ENCODE assay signal across 25 cellular contexts in genomic region chr1:155671750-155672149, GRCh38. TPM values are rescaled to one million over a fixed set of nuclear protein-coding genes. Genes with fewer than 3 reads are reported as not detected.
DNase-seq lines count a peak whose midpoint lies in the region; ATAC-seq, FAIRE-seq and TF ChIP-seq lines count a peak whose summit lies in the region.
"Had no signal": no experiment of that assay in that cellular context is flagged by ENCODE, and none has a peak within 500 bp of the region (broad histone marks: within the 10 kb centered on the region; RNA-seq: fewer than 3 reads in every experiment).

No MANE protein-coding gene starts in this region.

- TF ChIP-seq RAD21 in HepG2 (CRISPR knock-in tag; IDR thresholded peaks at IDR 0.05) (no peak), GM12878 (IDR thresholded peaks at IDR 0.05; ENCODE audit: insufficient read depth, low read depth, low read length) (no peak)

- H3K9ac ChIP-seq in HepG2 (ENCODE audit: insufficient read depth, low read depth, low read length) (no peak overlapping the region), GM12878 (ENCODE audit: control insufficient read depth, insufficient read depth, low read length) (no peak overlapping the region)
- H3K9ac ChIP-seq: BLaER1 treated with 17β-estradiol and CSF1 and Interleukin-3, amounts not matched to agents 10 nM and 100 nM had no signal

- TF ChIP-seq CTCF in HepG2 (CRISPR knock-in tag; IDR thresholded peaks at IDR 0.05) (no peak), right lobe of liver (IDR thresholded peaks at IDR 0.05) (no peak), GM12878 (IDR thresholded peaks at IDR 0.05 in 2 of 3, conservative IDR thresholded peaks at IDR 0.05 in 1 of 3; ENCODE audit: control insufficient read depth in 2 of 3, extremely low read depth in 1 of 3, insufficient read depth in 1 of 3, low read depth in 3 of 3, low read length in 3 of 3) (no peak), nephron progenitor cell (IDR thresholded peaks at IDR 0.05) (no peak), esophagus muscularis mucosa (IDR thresholded peaks at IDR 0.05) (no peak)

- no peak overlapping the region for H3K4me2 ChIP-seq in HepG2 (ENCODE audit: low read depth, low read length)
- no peak overlapping the region for H3K4me2 ChIP-seq in GM12878 (ENCODE audit: control insufficient read depth, insufficient read depth)
- H3K4me2 ChIP-seq: BLaER1 treated with 17β-estradiol and CSF1 and Interleukin-3, amounts not matched to agents 10 nM and 100 nM had no signal

- FAIRE-seq in HepG2 (lab: Jason Lieb, UNC), result no peak
- FAIRE-seq in GM12878 (lab: Jason Lieb, UNC), result no peak
- FAIRE-seq: A204.1, G401.6, GM19239 had no signal

- peaks cover 0 to 2% of the 10 kb centered on the region in 2 donors for H3K4me1 Mint-ChIP-seq in effector memory CD8-positive, alpha-beta T cell (ENCODE audit: low read depth in 2 of 2)
- peaks cover 27% of the 10 kb centered on the region for H3K4me1 Mint-ChIP-seq in nephron progenitor cell
- H3K4me1 Mint-ChIP-seq: CD8-positive, alpha-beta memory T cell had no signal

- intact Hi-C loops in HepG2 (cut with micrococcal nuclease; ENCODE audit: unreplicated experiment) (no loop called here), right lobe of liver (cut with DNase I) (no loop called here), GM12878 (cut with micrococcal nuclease; ENCODE audit: unreplicated experiment) (no loop called here), posterior cingulate gyrus (cut with DNase I) (no loop called here), esophagus muscularis mucosa (cut with DNase I) (no loop called here)

- in situ Hi-C loops in HepG2 (cut with HindIII; ENCODE audit: extremely low pct_ligation_motif_present, low pct_unique_long_range_greater_than_20kb), result no loop called here
- in situ Hi-C loops in GM12878 (cut with MboI), result no loop called here

- CTCF ChIA-PET in HepG2 (lab: Yijun Ruan, JAX; ENCODE audit: low intra/inter-chr PET ratio, low total read pairs) (no interaction called here), GM12878 (lab: Yijun Ruan, JAX) (no interaction called here)

- ATAC-seq in HepG2 (no peak), right lobe of liver (no peak), GM12878 (no peak)
- ATAC-seq in effector memory CD8-positive, alpha-beta T cell (replicated peaks), result no peak

- H3K36me3 Mint-ChIP-seq in effector memory CD8-positive, alpha-beta T cell (ENCODE audit: insufficient read depth), result peaks cover 94% of the 10 kb centered on the region
- H3K36me3 Mint-ChIP-seq in nephron progenitor cell (ENCODE audit: low read depth), result peaks cover 86% of the 10 kb centered on the region

- peak overlapping the region; percentile 45 to 73 for H3K27ac Mint-ChIP-seq in effector memory CD8-positive, alpha-beta T cell
- peak overlapping the region; percentile 47 for H3K27ac Mint-ChIP-seq in nephron progenitor cell
- H3K27ac Mint-ChIP-seq: CD4-positive, alpha-beta T cell had no signal

- SMC1A ChIA-PET in GM12878 (lab: Charles Lee; ENCODE audit: uncharacterized antibody, unreplicated experiment), result interaction anchor here (1.0 to 1.4 kb wide), 2 partner anchors 9 to 13 kb away, joined by 3 to 4 read pairs; no protein-coding TSS in a partner anchor

- H3K4me3 Mint-ChIP-seq in effector memory CD8-positive, alpha-beta T cell, result no peak overlapping the region
- no peak overlapping the region for H3K4me3 Mint-ChIP-seq in nephron progenitor cell
- H3K4me3 Mint-ChIP-seq: CD14-positive monocyte; CD4-positive, alpha-beta T cell had no signal

- H3K27me3 ChIP-seq in HepG2 (ENCODE audit: control insufficient read depth in 1 of 2, insufficient read depth in 2 of 2, low read length in 2 of 2) (no peaks in the 10 kb centered on the region), right lobe of liver (no peaks in the 10 kb centered on the region), GM12878 (replicated peaks in 1 of 2; ENCODE audit: control insufficient read depth in 2 of 2, insufficient read depth in 2 of 2, low read length in 1 of 2) (no peaks in the 10 kb centered on the region), esophagus muscularis mucosa (no peaks in the 10 kb centered on the region)
- H3K27me3 ChIP-seq: BE2C; BLaER1 treated with 17β-estradiol and CSF1 and Interleukin-3, amounts not matched to agents 10 nM and 100 nM had no signal

- BruUV-seq in HepG2 (replicated peaks; lab: Mats Ljungman, UMichigan) (TSS peak; percentile 41), GM12878 (replicated peaks; lab: Mats Ljungman, UMichigan) (TSS peak; percentile 25)

- H3K9me3 ChIP-seq in HepG2 (ENCODE audit: low read length) (no peaks in the 10 kb centered on the region), right lobe of liver (no peaks in the 10 kb centered on the region), GM12878 (replicated peaks; ENCODE audit: control insufficient read depth, insufficient read depth, low read length) (no peaks in the 10 kb centered on the region), esophagus muscularis mucosa (no peaks in the 10 kb centered on the region)
- H3K9me3 ChIP-seq: BE2C; BLaER1 treated with 17β-estradiol and CSF1 and Interleukin-3, amounts not matched to agents 10 nM and 100 nM had no signal

- H2AFZ ChIP-seq in HepG2 (ENCODE audit: low read length) (no peak overlapping the region), GM12878 (ENCODE audit: control insufficient read depth, low read depth, low read length) (no peak overlapping the region)

- H3K27me3 Mint-ChIP-seq in effector memory CD8-positive, alpha-beta T cell, result no peaks in the 10 kb centered on the region
- no peaks in the 10 kb centered on the region for H3K27me3 Mint-ChIP-seq in nephron progenitor cell (ENCODE audit: low read depth, poor library complexity)
- H3K27me3 Mint-ChIP-seq: CD4-positive, alpha-beta T cell; CD8-positive, alpha-beta memory T cell had no signal

- H3K36me3 ChIP-seq in HepG2 (replicated peaks in 1 of 2; ENCODE audit: control insufficient read depth in 1 of 2, insufficient read depth in 2 of 2, low read length in 2 of 2) (peaks cover 26 to 79% of the 10 kb centered on the region in 2 experiments), right lobe of liver (peaks cover 4 to 86% (median 46%) of the 10 kb centered on the region in 4 donors), GM12878 (ENCODE audit: control insufficient read depth in 2 of 2, insufficient read depth in 2 of 2, low read length in 1 of 2) (peaks cover 12 to 47% of the 10 kb centered on the region in 2 experiments), esophagus muscularis mucosa (peaks cover 87 to 100% (median 95%) of the 10 kb centered on the region in 4 donors)

- no peaks in the 10 kb centered on the region for H3K4me1 ChIP-seq in HepG2 (ENCODE audit: insufficient read depth, low read length)
- H3K4me1 ChIP-seq in right lobe of liver, result peaks cover 0 to 7% (median 0%) of the 10 kb centered on the region in 4 donors
- H3K4me1 ChIP-seq in GM12878 (ENCODE audit: control insufficient read depth, insufficient read depth, low read length), result no peaks in the 10 kb centered on the region
- H3K4me1 ChIP-seq in esophagus muscularis mucosa, result no peaks in the 10 kb centered on the region
- H3K4me1 ChIP-seq: BE2C had no signal

- TF ChIP-seq EP300 in HepG2 (IDR thresholded peaks at IDR 0.05; ENCODE audit: low read depth in 2 of 2, low read length in 2 of 2) (no peak), HepG2 (CRISPR knock-in tag; IDR thresholded peaks at IDR 0.05; ENCODE audit: borderline replicate concordance) (no peak), GM12878 (IDR thresholded peaks at IDR 0.05; ENCODE audit: borderline replicate concordance in 1 of 2, control insufficient read depth in 1 of 2, low read depth in 2 of 2, low read length in 2 of 2) (no peak), esophagus muscularis mucosa (IDR thresholded peaks at IDR 0.05) (no peak)

- POLR2A ChIA-PET in HepG2 (lab: Yijun Ruan, JAX) (no interaction called here), GM12878 (lab: Charles Lee) (interaction anchor here (0.7 kb wide), 1 partner anchor 310 kb away, joined by 4 read pairs; no protein-coding TSS in a partner anchor)

- H4K20me1 ChIP-seq in HepG2 (ENCODE audit: insufficient read depth, low read length) (no peaks in the 10 kb centered on the region), GM12878 (ENCODE audit: control insufficient read depth, insufficient read depth) (peaks cover 3% of the 10 kb centered on the region; the same call in 1 of the 2 replicates)

- H3K27ac ChIP-seq in HepG2 (ENCODE audit: extremely low read length, insufficient read depth, low read length), result no peak overlapping the region
- H3K27ac ChIP-seq in right lobe of liver, result no peak overlapping the region
- H3K27ac ChIP-seq in GM12878 (ENCODE audit: control insufficient read depth, insufficient read depth), result no peak overlapping the region
- no peak overlapping the region for H3K27ac ChIP-seq in esophagus muscularis mucosa (replicated peaks in 1 of 4)
- H3K27ac ChIP-seq: 22Rv1; BLaER1 treated with 17β-estradiol and CSF1 and Interleukin-3, amounts not matched to agents 10 nM and 100 nM had no signal

- TF ChIP-seq POLR2A in HepG2 (IDR thresholded peaks at IDR 0.05; ENCODE audit: insufficient read depth in 1 of 2, low read depth in 2 of 2, low read length in 2 of 2) (no peak), right lobe of liver (IDR thresholded peaks at IDR 0.05) (no peak), GM12878 (IDR thresholded peaks at IDR 0.05; ENCODE audit: low read depth, low read length) (no peak), esophagus muscularis mucosa (IDR thresholded peaks at IDR 0.05; ENCODE audit: low read depth) (no peak)

- H3K79me2 ChIP-seq in HepG2 (ENCODE audit: insufficient read depth, low read length) (no peaks in the 10 kb centered on the region), GM12878 (ENCODE audit: control insufficient read depth, insufficient read depth, low read length) (no peaks in the 10 kb centered on the region)

- RAD21 ChIA-PET in GM12878 (lab: Charles Lee; ENCODE audit: unreplicated experiment), result no interaction called here

- WGBS in HepG2 (ENCODE audit: low lambda C conversion rate), result 92% methylated on average over 4 of the region's 4 CpGs
- 59% methylated on average over 4 of the region's 4 CpGs for WGBS in right lobe of liver (ENCODE audit: insufficient coverage, low coverage, low lambda C conversion rate, missing lambda C conversion rate)
- WGBS in GM12878 (ENCODE audit: insufficient coverage, insufficient replicate concordance, low lambda C conversion rate, missing lambda C conversion rate), result 94% methylated on average over 4 of the region's 4 CpGs
- 90% methylated on average over 4 of the region's 4 CpGs for WGBS in esophagus muscularis mucosa

- H3K4me3 ChIP-seq in HepG2 (replicated peaks in 1 of 3; ENCODE audit: insufficient read depth in 1 of 3, low read depth in 2 of 3, low read length in 3 of 3), result no peak overlapping the region
- H3K4me3 ChIP-seq in right lobe of liver, result no peak overlapping the region
- no peak overlapping the region for H3K4me3 ChIP-seq in GM12878
- no peak overlapping the region for H3K4me3 ChIP-seq in esophagus muscularis mucosa
- H3K4me3 ChIP-seq: BLaER1 treated with 17β-estradiol and CSF1 and Interleukin-3, amounts not matched to agents 10 nM and 100 nM had no signal

- DNase-seq in HepG2 (ENCODE audit: low spot score) (no peak), right lobe of liver (no peak), GM12878 (ENCODE audit: low read depth, low spot score) (no peak), nephron progenitor cell (no peak), posterior cingulate gyrus (no peak), esophagus muscularis mucosa (ENCODE audit: extremely low spot score) (no peak), HPDE6-E6E7 (ENCODE audit: extremely low spot score) (no peak)
- no peak for DNase-seq in effector memory CD8-positive, alpha-beta T cell
- DNase-seq: ACHN; AML-193; BE2C; CD4-positive, alpha-beta T cell; CD8-positive, alpha-beta memory T cell; DMS 273 treated with DMSO at 0.1 percent for 48 hours; DMS53; DMS79 treated with DMSO at 0.1 percent for 48 hours; GOT3; H7; HCEC 1CT had no signal

- H3K9me3 Mint-ChIP-seq in effector memory CD8-positive, alpha-beta T cell, result no peaks in the 10 kb centered on the region
- no peaks in the 10 kb centered on the region for H3K9me3 Mint-ChIP-seq in nephron progenitor cell
- H3K9me3 Mint-ChIP-seq: CD14-positive monocyte; CD4-positive, alpha-beta T cell; CD8-positive, alpha-beta memory T cell had no signal

RNA-seq across cellular contexts. Expression of gene YY1AP1, which starts 16.8 kb away (rescaled TPM):
- total RNA-seq in HepG2 (2016; rRNA removed; fragmentation: Illumina TruSeq; extraction: Trizol) (28.5 and 33.9 TPM in 2 replicates), right lobe of liver (10 to 100 TPM; 24.3 to 37.2 (median 28.9) TPM), GM12878 (2014; rRNA removed) (34.6 and 36.7 TPM in 2 replicates), GM12878 (2014; rRNA removed; fragmentation: Illumina TruSeq; extraction: Trizol) (37.8 and 38.4 TPM in 2 replicates), GM12878 (2021) (51.4 and 52.3 TPM in 2 replicates), esophagus muscularis mucosa (100 to 1,000 TPM; 136 to 164 (median 144) TPM)
- total RNA-seq in HepG2 (2016; cell fraction: cytosol; rRNA removed; fragmentation: Illumina TruSeq; extraction: Trizol; ENCODE audit: low read depth), result 158 and 165 TPM in 2 replicates
- total RNA-seq in HepG2 (2016; cell fraction: insoluble cytoplasmic fraction; rRNA removed; fragmentation: Illumina TruSeq; extraction: Trizol), result 27.8 and 28.0 TPM in 2 replicates
- total RNA-seq in HepG2 (2016; cell fraction: membrane; rRNA removed; fragmentation: Illumina TruSeq; extraction: Trizol), result 38.7 and 52.1 TPM in 2 replicates
- total RNA-seq in HepG2 (2016; cell fraction: nucleus; rRNA removed; fragmentation: Illumina TruSeq; extraction: Trizol), result 24.4 and 25.8 TPM in 2 replicates
- polyA plus RNA-seq in HepG2 (2011; rRNA removed) (58.3 and 69.4 TPM in 2 replicates), GM12878 (2011; rRNA removed) (112 and 118 TPM in 2 replicates), GM12878 (2014; fragmentation: Illumina TruSeq; extraction: Trizol) (76.1 and 90.7 TPM in 2 replicates), GM12878 (2014; fragmentation: Nextera tagmentation; extraction: Ambion mirVana) (10 to 100 TPM; 13.2 to 23.7 TPM), GM12878 (2014; rRNA removed) (50.8 and 51.3 TPM in 2 replicates), GM12878 (2016; fragmentation: Nextera tagmentation; extraction: Ambion mirVana) (10 to 100 TPM; 39.3 to 41.8 TPM)
- polyA plus RNA-seq in HepG2 (2011; cell fraction: cytosol; rRNA removed), result 44.0 and 71.4 TPM in 2 replicates
- polyA plus RNA-seq in HepG2 (2011; cell fraction: nucleus; rRNA removed), result 54.4 and 59.2 TPM in 2 replicates
- 28.7 and 30.1 TPM in 2 replicates for polyA plus RNA-seq in HepG2 (2012)
- 6.7 and 6.8 TPM in 2 replicates for polyA plus RNA-seq in HepG2 (2016; cell fraction: cytosol; fragmentation: Illumina TruSeq; extraction: Trizol; ENCODE audit: low read depth)
- 43.4 and 51.4 TPM in 2 replicates for polyA plus RNA-seq in HepG2 (2016; cell fraction: insoluble cytoplasmic fraction; fragmentation: Illumina TruSeq; extraction: Trizol; ENCODE audit: low read depth)
- polyA plus RNA-seq in HepG2 (2016; cell fraction: membrane; fragmentation: Illumina TruSeq; extraction: Trizol; ENCODE audit: low read depth), result 18.2 and 18.4 TPM in 2 replicates
- 64.0 and 67.4 TPM in 2 replicates for polyA plus RNA-seq in HepG2 (2016; cell fraction: nucleus; fragmentation: Illumina TruSeq; extraction: Trizol; ENCODE audit: insufficient read depth, low read depth)
- polyA minus RNA-seq in HepG2 (2011; rRNA and poly(A)+ RNA removed; ENCODE audit: low replicate concordance), result 40.5 and 74.2 TPM in 2 replicates
- 25.3 and 29.9 TPM in 2 replicates for polyA minus RNA-seq in HepG2 (2011; cell fraction: cytosol; rRNA and poly(A)+ RNA removed)
- polyA minus RNA-seq in HepG2 (2011; cell fraction: nucleus; rRNA and poly(A)+ RNA removed), result 33.9 and 68.1 TPM in 2 replicates
- 114 and 137 TPM in 2 replicates for total RNA-seq in GM12878 (2013; cell fraction: nucleolus; rRNA removed)
- 42.5 TPM for polyA plus RNA-seq in GM12878 (2011; ENCODE audit: low read depth)
- 89.8 and 106 TPM in 2 replicates for polyA plus RNA-seq in GM12878 (2011; cell fraction: cytosol; rRNA removed)
- polyA plus RNA-seq in GM12878 (2011; cell fraction: nucleus; rRNA removed), result 87.6 and 105 TPM in 2 replicates
- polyA plus RNA-seq in GM12878 (2012), result 45.2 and 52.5 TPM in 2 replicates
- 92.4 and 144 TPM in 2 replicates for polyA minus RNA-seq in GM12878 (2011; rRNA and poly(A)+ RNA removed)
- 32.6 and 38.9 TPM in 2 replicates for polyA minus RNA-seq in GM12878 (2011; cell fraction: cytosol; rRNA and poly(A)+ RNA removed)
- 24.2 and 32.8 TPM in 2 replicates for polyA minus RNA-seq in GM12878 (2011; cell fraction: nucleus; rRNA and poly(A)+ RNA removed)

RNA-seq across cellular contexts. Expression of gene DAP3, which starts 17.1 kb away (rescaled TPM):
- total RNA-seq in HepG2 (2016; rRNA removed; fragmentation: Illumina TruSeq; extraction: Trizol) (133 and 153 TPM in 2 replicates), right lobe of liver (100 to 1,000 TPM in 2 of 6 experiments, 10 to 100 TPM in 4; 53.9 to 136 (median 65.7) TPM), GM12878 (2014; rRNA removed) (60.0 and 61.3 TPM in 2 replicates), GM12878 (2014; rRNA removed; fragmentation: Illumina TruSeq; extraction: Trizol) (116 and 125 TPM in 2 replicates), GM12878 (2021) (127 TPM in 2 replicates), esophagus muscularis mucosa (100 to 1,000 TPM in 1 of 4 donors, 10 to 100 TPM in 3; 73.5 to 131 (median 87.9) TPM)
- 76.4 and 78.3 TPM in 2 replicates for total RNA-seq in HepG2 (2016; cell fraction: cytosol; rRNA removed; fragmentation: Illumina TruSeq; extraction: Trizol; ENCODE audit: low read depth)
- 131 and 149 TPM in 2 replicates for total RNA-seq in HepG2 (2016; cell fraction: insoluble cytoplasmic fraction; rRNA removed; fragmentation: Illumina TruSeq; extraction: Trizol)
- 125 and 128 TPM in 2 replicates for total RNA-seq in HepG2 (2016; cell fraction: membrane; rRNA removed; fragmentation: Illumina TruSeq; extraction: Trizol)
- total RNA-seq in HepG2 (2016; cell fraction: nucleus; rRNA removed; fragmentation: Illumina TruSeq; extraction: Trizol), result 85.3 and 87.5 TPM in 2 replicates
- polyA plus RNA-seq in HepG2 (2011; rRNA removed) (123 and 129 TPM in 2 replicates), GM12878 (2011; rRNA removed) (223 and 228 TPM in 2 replicates), GM12878 (2014; fragmentation: Illumina TruSeq; extraction: Trizol) (184 and 197 TPM in 2 replicates), GM12878 (2014; fragmentation: Nextera tagmentation; extraction: Ambion mirVana) (100 to 1,000 TPM; 149 to 175 TPM), GM12878 (2014; rRNA removed) (154 and 160 TPM in 2 replicates), GM12878 (2016; fragmentation: Nextera tagmentation; extraction: Ambion mirVana) (100 to 1,000 TPM; 117 to 128 TPM)
- polyA plus RNA-seq in HepG2 (2011; cell fraction: cytosol; rRNA removed), result 110 and 124 TPM in 2 replicates
- 81.2 and 89.4 TPM in 2 replicates for polyA plus RNA-seq in HepG2 (2011; cell fraction: nucleus; rRNA removed)
- 102 and 105 TPM in 2 replicates for polyA plus RNA-seq in HepG2 (2012)
- polyA plus RNA-seq in HepG2 (2016; cell fraction: cytosol; fragmentation: Illumina TruSeq; extraction: Trizol; ENCODE audit: low read depth), result 74.8 and 88.6 TPM in 2 replicates
- 170 TPM in 2 replicates for polyA plus RNA-seq in HepG2 (2016; cell fraction: insoluble cytoplasmic fraction; fragmentation: Illumina TruSeq; extraction: Trizol; ENCODE audit: low read depth)
- polyA plus RNA-seq in HepG2 (2016; cell fraction: membrane; fragmentation: Illumina TruSeq; extraction: Trizol; ENCODE audit: low read depth), result 103 and 106 TPM in 2 replicates
- 170 and 180 TPM in 2 replicates for polyA plus RNA-seq in HepG2 (2016; cell fraction: nucleus; fragmentation: Illumina TruSeq; extraction: Trizol; ENCODE audit: insufficient read depth, low read depth)
- polyA minus RNA-seq in HepG2 (2011; rRNA and poly(A)+ RNA removed; ENCODE audit: low replicate concordance), result 121 and 292 TPM in 2 replicates
- polyA minus RNA-seq in HepG2 (2011; cell fraction: cytosol; rRNA and poly(A)+ RNA removed), result 66.4 and 67.5 TPM in 2 replicates
- polyA minus RNA-seq in HepG2 (2011; cell fraction: nucleus; rRNA and poly(A)+ RNA removed), result 105 and 137 TPM in 2 replicates
- 110 and 123 TPM in 2 replicates for total RNA-seq in GM12878 (2013; cell fraction: nucleolus; rRNA removed)
- 61.3 TPM for polyA plus RNA-seq in GM12878 (2011; ENCODE audit: low read depth)
- 143 and 162 TPM in 2 replicates for polyA plus RNA-seq in GM12878 (2011; cell fraction: cytosol; rRNA removed)
- 143 and 150 TPM in 2 replicates for polyA plus RNA-seq in GM12878 (2011; cell fraction: nucleus; rRNA removed)
- polyA plus RNA-seq in GM12878 (2012), result 86.2 and 93.3 TPM in 2 replicates
- 151 and 163 TPM in 2 replicates for polyA minus RNA-seq in GM12878 (2011; rRNA and poly(A)+ RNA removed)
- 47.7 and 53.9 TPM in 2 replicates for polyA minus RNA-seq in GM12878 (2011; cell fraction: cytosol; rRNA and poly(A)+ RNA removed)
- 73.6 and 102 TPM in 2 replicates for polyA minus RNA-seq in GM12878 (2011; cell fraction: nucleus; rRNA and poly(A)+ RNA removed)
